ENCODE assay signal across 8 cellular contexts in genomic region chr7:44145419-44145968, GRCh38. TPM values are rescaled to one million over a fixed set of nuclear protein-coding genes. Genes with fewer than 3 reads are reported as not detected.
DNase-seq lines count a peak whose midpoint lies in the region; ATAC-seq and TF ChIP-seq lines count a peak whose summit lies in the region.

No MANE protein-coding gene starts in this region.

- H3K4me3 ChIP-seq in RWPE2 (ENCODE audit: severe bottlenecking) (peak overlapping the region; percentile 17), iPS-20b (ENCODE audit: low read length) (peak overlapping the region; percentile 69; the same call in 1 of the 2 replicates)

- H3K36me3 Mint-ChIP-seq in activated naive CD8-positive, alpha-beta T cell treated with anti-CD3 and anti-CD28 coated beads, Interleukin-2, amount 10 ng/mL, durations not matched to agents 7 days and 5 days, result no peaks in the 10 kb centered on the region

- H3K4me1 ChIP-seq in RWPE2 (ENCODE audit: insufficient read depth, poor library complexity, severe bottlenecking), result no peaks in the 10 kb centered on the region
- peaks cover 6% of the 10 kb centered on the region; the same call in 1 of the 2 replicates for H3K4me1 ChIP-seq in iPS-20b (ENCODE audit: insufficient read depth, low read length)

- DNase-seq in RWPE2 (ENCODE audit: low spot score) (no peak), inferior parietal cortex (ENCODE audit: extremely low spot score) (no peak), GM10266 (ENCODE audit: extremely low spot score) (no peak)
- DNase-seq in activated naive CD8-positive, alpha-beta T cell treated with anti-CD3 and anti-CD28 coated beads, Interleukin-2, amount 10 ng/mL, durations not matched to agents 7 days and 5 days, result peak; percentile 57
- DNase-seq in stimulated activated CD4-positive, alpha-beta T cell treated with anti-CD3 and anti-CD28 coated beads, Interleukin-1b, Interleukin-23, amount 100 ng/mL, for 48 hours, result peak; percentile 64

- H3K27me3 Mint-ChIP-seq in activated naive CD8-positive, alpha-beta T cell treated with anti-CD3 and anti-CD28 coated beads, Interleukin-2, amount 10 ng/mL, durations not matched to agents 7 days and 5 days, result peaks cover 9% of the 10 kb centered on the region

- peaks cover 6% of the 10 kb centered on the region for H3K4me1 Mint-ChIP-seq in activated naive CD8-positive, alpha-beta T cell treated with anti-CD3 and anti-CD28 coated beads, Interleukin-2, amount 10 ng/mL, durations not matched to agents 7 days and 5 days

- H3K36me3 ChIP-seq in RWPE2 (ENCODE audit: low read depth), result no peaks in the 10 kb centered on the region
- no peaks in the 10 kb centered on the region for H3K36me3 ChIP-seq in iPS-20b (ENCODE audit: insufficient read depth, low read depth, low read length)

- H3K9ac ChIP-seq in iPS-20b (ENCODE audit: low read depth, low read length), result no peak overlapping the region

- no peaks in the 10 kb centered on the region for H3K9me3 Mint-ChIP-seq in activated naive CD8-positive, alpha-beta T cell treated with anti-CD3 and anti-CD28 coated beads, Interleukin-2, amount 10 ng/mL, durations not matched to agents 7 days and 5 days

- TF ChIP-seq CTCF in RWPE2 (IDR thresholded peaks at IDR 0.05; ENCODE audit: poor library complexity, severe bottlenecking), result no peak
- TF ChIP-seq CTCF in GM10266 (IDR thresholded peaks at IDR 0.05; ENCODE audit: control insufficient read depth, insufficient read depth, low read depth, missing control alignments), result no peak

- H3K27ac ChIP-seq in RWPE2 (ENCODE audit: poor library complexity, severe bottlenecking), result no peak overlapping the region
- H3K27ac ChIP-seq in iPS-20b (ENCODE audit: low read length), result no peak overlapping the region

- no peaks in the 10 kb centered on the region for H3K9me3 ChIP-seq in RWPE2 (ENCODE audit: severe bottlenecking)
- H3K9me3 ChIP-seq in iPS-20b (ENCODE audit: insufficient read depth, low read depth, low read length), result no peaks in the 10 kb centered on the region

- H3K27ac Mint-ChIP-seq in activated naive CD8-positive, alpha-beta T cell treated with anti-CD3 and anti-CD28 coated beads, Interleukin-2, amount 10 ng/mL, durations not matched to agents 7 days and 5 days, result peak overlapping the region; percentile 70

- H3K27me3 ChIP-seq in RWPE2 (ENCODE audit: insufficient read depth, poor library complexity, severe bottlenecking), result no peaks in the 10 kb centered on the region
- H3K27me3 ChIP-seq in iPS-20b (ENCODE audit: insufficient read depth, low read length), result peaks cover 46% of the 10 kb centered on the region

- POLR2A ChIA-PET in activated naive CD8-positive, alpha-beta T cell treated with anti-CD3 and anti-CD28 coated beads, Interleukin-2, amount 10 ng/mL, durations not matched to agents 7 days and 5 days (lab: Charles Lee), result interaction anchor here (0.9 kb wide), 1 partner anchor 10 kb away, joined by 3 read pairs; no protein-coding TSS in a partner anchor

- peak overlapping the region; percentile 69 for H3K4me3 Mint-ChIP-seq in activated naive CD8-positive, alpha-beta T cell treated with anti-CD3 and anti-CD28 coated beads, Interleukin-2, amount 10 ng/mL, durations not matched to agents 7 days and 5 days

- ATAC-seq in RWPE2 (ENCODE audit: low read depth) (no peak; the same call in 2 of the 3 replicates), GM19035 (IDR thresholded peaks at IDR 0.05; ENCODE audit: unreplicated experiment) (no peak), GM21576 (IDR thresholded peaks at IDR 0.05; ENCODE audit: unreplicated experiment) (no peak)
- ATAC-seq in activated naive CD8-positive, alpha-beta T cell treated with anti-CD3 and anti-CD28 coated beads, Interleukin-2, amount 10 ng/mL, durations not matched to agents 7 days and 5 days (ENCODE audit: low read depth), result peak; percentile 41

RNA-seq across cellular contexts. Expression of gene MYL7, which starts 4.4 kb away (rescaled TPM):
- not detected for total RNA-seq in activated naive CD8-positive, alpha-beta T cell treated with anti-CD3 and anti-CD28 coated beads, Interleukin-2, amount 10 ng/mL, durations not matched to agents 7 days and 5 days

RNA-seq across cellular contexts. Expression of gene POLD2, which starts 22.1 kb away (rescaled TPM):
- total RNA-seq in activated naive CD8-positive, alpha-beta T cell treated with anti-CD3 and anti-CD28 coated beads, Interleukin-2, amount 10 ng/mL, durations not matched to agents 7 days and 5 days, result 10 to 100 TPM; 99.3 to 99.4 TPM

RNA-seq across cellular contexts. Expression of gene AEBP1, which starts 41.3 kb away (rescaled TPM):
- total RNA-seq in activated naive CD8-positive, alpha-beta T cell treated with anti-CD3 and anti-CD28 coated beads, Interleukin-2, amount 10 ng/mL, durations not matched to agents 7 days and 5 days, result 10 to 100 TPM; 21.5 to 22.0 TPM

RNA-seq across cellular contexts. Expression of gene GCK, which starts 43.7 kb away (rescaled TPM):
- total RNA-seq in activated naive CD8-positive, alpha-beta T cell treated with anti-CD3 and anti-CD28 coated beads, Interleukin-2, amount 10 ng/mL, durations not matched to agents 7 days and 5 days, result under 1 TPM; 0.23 to 0.30 TPM

RNA-seq across cellular contexts. Expression of gene YKT6, which starts 55.3 kb away (rescaled TPM):
- total RNA-seq in activated naive CD8-positive, alpha-beta T cell treated with anti-CD3 and anti-CD28 coated beads, Interleukin-2, amount 10 ng/mL, durations not matched to agents 7 days and 5 days, result 10 to 100 TPM; 58.9 to 62.4 TPM

Comparison
In these comparisons a context has a peak if more than half of its experiments do, and no peak if none do; other contexts are left out.
1. DNase-seq: peak in activated naive CD8-positive, alpha-beta T cell treated with anti-CD3 and anti-CD28 coated beads, Interleukin-2, amount 10 ng/mL, durations not matched to agents 7 days and 5 days (single experiment) and stimulated activated CD4-positive, alpha-beta T cell treated with anti-CD3 and anti-CD28 coated beads, Interleukin-1b, Interleukin-23, amount 100 ng/mL, for 48 hours (single experiment); none in RWPE2 (single experiment), inferior parietal cortex (single experiment) and GM10266 (single experiment).